ENCODE assay signal across 22 cellular contexts in genomic region chr2:180699657-180700361, GRCh38.
A peak's percentile ranks its signal among the peaks of the same experiment; 100 is the strongest.
DNase-seq lines count a peak whose midpoint lies in the region; ATAC-seq and TF ChIP-seq lines count a peak whose summit lies in the region.
"Had no signal": no experiment of that assay in that cellular context is flagged by ENCODE, and none has a peak within 500 bp of the region (broad histone marks: within the 10 kb centered on the region; RNA-seq: fewer than 3 reads in every experiment).

No MANE protein-coding gene starts in this region.

- ATAC-seq in Panc1 (peak; percentile 65; the same call in 1 of the 2 replicates), foreskin keratinocyte (peak; percentile 77)
- ATAC-seq in stimulated activated memory B cell treated with anti-CD40 and anti-IgM and Interleukin-4, amounts not matched to agents 10 μg/mL and 1 μg/mL and 100 μg/mL, for 72 hours, result peak; percentile 39
- ATAC-seq: heart left ventricle, pancreas had no signal

- H3K36me3 ChIP-seq in Panc1 (ENCODE audit: control insufficient read depth, insufficient read depth, low read length) (no peaks in the 10 kb centered on the region), mammary epithelial cell (ENCODE audit: insufficient read depth, low read length) (no peaks in the 10 kb centered on the region)
- H3K36me3 ChIP-seq: ascending aorta, BLaER1, heart left ventricle, pancreas, sigmoid colon, WERI-Rb-1 had no signal

- no peaks in the 10 kb centered on the region for H3K4me1 ChIP-seq in Panc1 (ENCODE audit: control insufficient read depth, insufficient read depth, low read length)
- peaks cover 6% of the 10 kb centered on the region for H3K4me1 ChIP-seq in foreskin keratinocyte
- peaks cover under 1% of the 10 kb centered on the region for H3K4me1 ChIP-seq in mammary epithelial cell (ENCODE audit: insufficient read depth, low read length)
- H3K4me1 ChIP-seq: ascending aorta, BLaER1, heart left ventricle, pancreas had no signal

- TF ChIP-seq CTCF in Panc1 (IDR thresholded peaks at IDR 0.05) (no peak), foreskin keratinocyte (conservative IDR thresholded peaks at IDR 0.05) (peak; percentile 17), mammary epithelial cell (conservative IDR thresholded peaks at IDR 0.05 in 1 of 2, IDR thresholded peaks at IDR 0.05 in 1 of 2; ENCODE audit: extremely low read depth in 1 of 2, insufficient read depth in 1 of 2, low read depth in 1 of 2, low read length in 2 of 2) (no peak)

- no peaks in the 10 kb centered on the region for H3K4me1 Mint-ChIP-seq in stimulated activated memory B cell treated with anti-CD40 and anti-IgM and Interleukin-4, amounts not matched to agents 10 μg/mL and 1 μg/mL and 100 μg/mL, for 72 hours

- H3K4me3 ChIP-seq in Panc1 (ENCODE audit: low read depth in 2 of 2, low read length in 2 of 2) (no peak overlapping the region), mammary epithelial cell (replicated peaks in 1 of 3; ENCODE audit: insufficient read depth in 1 of 3, low read depth in 2 of 3, low read length in 3 of 3) (no peak overlapping the region)
- H3K4me3 ChIP-seq: ascending aorta, BLaER1, heart left ventricle, pancreas, sigmoid colon had no signal

- intact Hi-C loops in Panc1 (cut with micrococcal nuclease; ENCODE audit: unreplicated experiment), result no loop called here
- intact Hi-C loops in mammary epithelial cell (cut with micrococcal nuclease), result no loop called here

- H3K79me2 ChIP-seq in mammary epithelial cell (ENCODE audit: insufficient read depth, low read length), result no peaks in the 10 kb centered on the region

- in situ Hi-C loops in Panc1 (cut with HindIII; ENCODE audit: low pct_unique_long_range_greater_than_20kb, low sequenced_read_pairs) (no loop called here), mammary epithelial cell (cut with MboI; ENCODE audit: low sequenced_read_pairs in 2 of 2) (no loop called here)

- POLR2A ChIA-PET in Panc1 (lab: Charles Lee), result no interaction called here

- H3K27me3 ChIP-seq in Panc1 (ENCODE audit: control insufficient read depth, insufficient read depth, low read length) (no peaks in the 10 kb centered on the region), foreskin keratinocyte (no peaks in the 10 kb centered on the region), mammary epithelial cell (ENCODE audit: insufficient read depth, low read length) (no peaks in the 10 kb centered on the region)
- H3K27me3 ChIP-seq: ascending aorta, BLaER1, heart left ventricle, pancreas, sigmoid colon had no signal

- no peaks in the 10 kb centered on the region for H3K27me3 Mint-ChIP-seq in stimulated activated memory B cell treated with anti-CD40 and anti-IgM and Interleukin-4, amounts not matched to agents 10 μg/mL and 1 μg/mL and 100 μg/mL, for 72 hours
- H3K27me3 Mint-ChIP-seq: activated CD4-positive, alpha-beta memory T cell treated with anti-CD3 and anti-CD28 coated beads for 36 hours; activated T-cell treated with anti-CD3 and anti-CD28 coated beads, Interleukin-2, amount 50 U/mL, for 24 hours had no signal

- no peak overlapping the region for H3K4me3 Mint-ChIP-seq in stimulated activated memory B cell treated with anti-CD40 and anti-IgM and Interleukin-4, amounts not matched to agents 10 μg/mL and 1 μg/mL and 100 μg/mL, for 72 hours
- H3K4me3 Mint-ChIP-seq: activated CD4-positive, alpha-beta memory T cell treated with anti-CD3 and anti-CD28 coated beads for 36 hours; activated naive CD4-positive, alpha-beta T cell treated with anti-CD3 and anti-CD28 coated beads for 36 hours; activated T-cell treated with anti-CD3 and anti-CD28 coated beads, Interleukin-2, amount 50 U/mL, for 24 hours had no signal

- dilution Hi-C loops in mammary epithelial cell (cut with HindIII; ENCODE audit: low sequenced_read_pairs), result no loop called here

- H3K4me2 ChIP-seq in mammary epithelial cell (ENCODE audit: insufficient read depth, low read depth, low read length), result no peak overlapping the region
- H3K4me2 ChIP-seq: BLaER1 had no signal

- BruUV-seq in Panc1 (replicated peaks; lab: Mats Ljungman, UMichigan) (no TSS peak), mammary epithelial cell (replicated peaks; lab: Mats Ljungman, UMichigan) (no TSS peak)

- H2AFZ ChIP-seq in mammary epithelial cell (ENCODE audit: low read depth, low read length), result no peak overlapping the region

- WGBS in mammary epithelial cell (ENCODE audit: low coverage, missing lambda C conversion rate), result 100% methylated on average over 2 of the region's 4 CpGs

- H3K9ac ChIP-seq in mammary epithelial cell (ENCODE audit: insufficient read depth, low read length), result no peak overlapping the region
- H3K9ac ChIP-seq: BLaER1 had no signal

- no peaks in the 10 kb centered on the region for H3K9me3 Mint-ChIP-seq in stimulated activated memory B cell treated with anti-CD40 and anti-IgM and Interleukin-4, amounts not matched to agents 10 μg/mL and 1 μg/mL and 100 μg/mL, for 72 hours
- H3K9me3 Mint-ChIP-seq: activated CD4-positive, alpha-beta memory T cell treated with anti-CD3 and anti-CD28 coated beads for 36 hours; activated naive CD4-positive, alpha-beta T cell treated with anti-CD3 and anti-CD28 coated beads for 36 hours; activated T-cell treated with anti-CD3 and anti-CD28 coated beads, Interleukin-2, amount 50 U/mL, for 24 hours had no signal

- H3K27ac ChIP-seq in Panc1 (ENCODE audit: low read length) (no peak overlapping the region), foreskin keratinocyte (no peak overlapping the region), mammary epithelial cell (ENCODE audit: insufficient read depth, low read depth, low read length) (no peak overlapping the region)
- H3K27ac ChIP-seq: ascending aorta, BLaER1, heart left ventricle, pancreas, sigmoid colon, WERI-Rb-1 had no signal

- no peaks in the 10 kb centered on the region for H4K20me1 ChIP-seq in mammary epithelial cell (ENCODE audit: insufficient read depth, low read length)
- H4K20me1 ChIP-seq: BLaER1 had no signal

- DNase-seq in DMS53 (lab: John Stamatoyannopoulos, UW) (peak; percentile 41), DMS53 treated with DMSO at 0.1 percent for 48 hours (lab: John Stamatoyannopoulos, UW; ENCODE audit: unreplicated experiment) (no peak), Panc1 (ENCODE audit: low read depth, low spot score) (no peak), foreskin keratinocyte (peak in 1 of 2 donors; percentile 20), mammary epithelial cell (no peak), SW 1271 (lab: John Stamatoyannopoulos, UW) (no peak), NCI-H1694 treated with DMSO at 0.1 percent for 48 hours (lab: John Stamatoyannopoulos, UW) (no peak)
- DNase-seq: activated CD4-positive, alpha-beta memory T cell treated with anti-CD3 and anti-CD28 coated beads for 36 hours; activated naive CD4-positive, alpha-beta T cell treated with anti-CD3 and anti-CD28 coated beads for 36 hours; activated T-cell treated with anti-CD3 and anti-CD28 coated beads, Interleukin-2, amount 50 U/mL, for 24 hours; cerebellar nuclear complex; GF-D8; H7; NCI-H1436; NCI-H345; sigmoid colon; WERI-Rb-1 had no signal

- CTCF ChIA-PET in Panc1 (lab: Charles Lee) (no interaction called here), mammary epithelial cell (lab: Charles Lee; ENCODE audit: low non-redundant PET) (no interaction called here)

- H3K9me3 ChIP-seq in Panc1 (ENCODE audit: control insufficient read depth, insufficient read depth, low read depth, low read length) (no peaks in the 10 kb centered on the region), mammary epithelial cell (replicated peaks; ENCODE audit: insufficient read depth, low read length) (no peaks in the 10 kb centered on the region)
- H3K9me3 ChIP-seq: BLaER1, pancreas, sigmoid colon had no signal

- H3K27ac Mint-ChIP-seq in stimulated activated memory B cell treated with anti-CD40 and anti-IgM and Interleukin-4, amounts not matched to agents 10 μg/mL and 1 μg/mL and 100 μg/mL, for 72 hours, result no peak overlapping the region
- H3K27ac Mint-ChIP-seq: activated CD4-positive, alpha-beta memory T cell treated with anti-CD3 and anti-CD28 coated beads for 36 hours; activated naive CD4-positive, alpha-beta T cell treated with anti-CD3 and anti-CD28 coated beads for 36 hours; activated T-cell treated with anti-CD3 and anti-CD28 coated beads, Interleukin-2, amount 50 U/mL, for 24 hours had no signal

- H3K36me3 Mint-ChIP-seq in stimulated activated memory B cell treated with anti-CD40 and anti-IgM and Interleukin-4, amounts not matched to agents 10 μg/mL and 1 μg/mL and 100 μg/mL, for 72 hours, result no peaks in the 10 kb centered on the region
- H3K36me3 Mint-ChIP-seq: activated CD4-positive, alpha-beta memory T cell treated with anti-CD3 and anti-CD28 coated beads for 36 hours had no signal
